Comparison of ENCODE assay signal across 8 cellular contexts in the genomic region with DNA sequence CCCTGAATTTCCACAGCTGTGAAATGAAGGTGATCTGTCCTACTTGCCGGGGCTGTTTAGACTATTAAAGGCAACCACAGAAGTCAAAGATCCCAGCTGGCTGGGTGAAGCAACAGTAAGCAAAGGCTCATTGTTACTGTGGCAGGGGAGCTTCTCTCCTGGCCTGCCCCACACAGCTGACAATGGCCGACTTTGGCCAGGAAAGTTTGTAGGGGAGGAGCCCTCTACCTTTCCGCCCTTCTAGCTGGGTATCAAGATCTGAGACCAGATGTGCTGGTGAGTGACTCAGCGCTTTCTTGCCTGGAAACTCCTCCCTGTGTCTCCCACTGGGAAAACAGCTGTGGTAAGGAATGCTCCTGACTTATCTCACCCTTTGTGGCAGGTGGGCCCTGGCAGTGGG. TPM values are rescaled to one million over a fixed set of nuclear protein-coding genes. Genes with fewer than 3 reads are reported as not detected.
DNase-seq lines count a peak whose midpoint lies in the region; ATAC-seq, FAIRE-seq and TF ChIP-seq lines count a peak whose summit lies in the region.

No MANE protein-coding gene starts in this region.

- no peaks in the 10 kb centered on the region for H3K27me3 ChIP-seq in H1 (replicated peaks in 1 of 4; ENCODE audit: control insufficient read depth in 3 of 4, extremely low read depth in 1 of 4, insufficient read depth in 3 of 4, low read length in 3 of 4)

- H4K5ac ChIP-seq in H1 (ENCODE audit: insufficient read length, low read depth, low read length) = no peak overlapping the region

- H3K23me2 ChIP-seq in H1 (ENCODE audit: low read depth, low read length) = no peaks in the 10 kb centered on the region

- H3K4ac ChIP-seq in H1 (replicated peaks; ENCODE audit: insufficient read length, low read depth, low read length) = no peak overlapping the region

- no peaks in the 10 kb centered on the region for H3K79me2 ChIP-seq in H1 (ENCODE audit: control insufficient read depth in 1 of 2, insufficient read depth in 2 of 2, low read length in 2 of 2)

- peak overlapping the region; percentile 12; the same call in 1 of the 2 replicates for H3K27ac ChIP-seq in H1 (ENCODE audit: low read depth, low read length)

- H2BK5ac ChIP-seq in H1 (ENCODE audit: low read depth, low read length) = no peak overlapping the region

- no peaks in the 10 kb centered on the region for H3K9me3 ChIP-seq in H1 (ENCODE audit: insufficient read depth in 2 of 2, low read depth in 1 of 2, low read length in 1 of 2)

- CTCF ChIA-PET in H1 (lab: Charles Lee; ENCODE audit: partially characterized antibody) = interaction anchor here (0.9 to 1.2 kb wide), 5 partner anchors 12 to 308 kb away, joined by 3 to 5 read pairs (median 3); no protein-coding TSS in a partner anchor
- CTCF ChIA-PET in activated CD8-positive, alpha-beta T cell treated with anti-CD3 and anti-CD28 coated beads for 36 hours (lab: Charles Lee) = interaction anchor here (1.3 kb wide), 1 partner anchor 535 kb away, joined by 3 read pairs; no protein-coding TSS in a partner anchor

- peak overlapping the region; percentile 67; the same call in 1 of the 2 replicates for H2BK20ac ChIP-seq in H1 (ENCODE audit: low read length)

- H3K9ac ChIP-seq in H1 (replicated peaks in 1 of 4; ENCODE audit: extremely low read depth in 1 of 4, low read depth in 3 of 4, low read length in 3 of 4) = no peak overlapping the region

- no peak overlapping the region for H3K14ac ChIP-seq in H1 (ENCODE audit: insufficient read length)

- H3K4me2 ChIP-seq in H1 (ENCODE audit: insufficient read depth in 1 of 2, low read depth in 2 of 2, low read length in 2 of 2) = no peak overlapping the region

- H4K8ac ChIP-seq in H1 (ENCODE audit: extremely low read depth, insufficient read depth, low read length) = no peak overlapping the region

- H3K56ac ChIP-seq in H1 (replicated peaks; ENCODE audit: insufficient read length, low read depth, low read length) = no peak overlapping the region

- intact Hi-C loops in activated CD8-positive, alpha-beta T cell treated with anti-CD3 and anti-CD28 coated beads for 36 hours (cut with micrococcal nuclease) = no loop called here

- TF ChIP-seq RAD21 in H1 (IDR thresholded peaks at IDR 0.05 in 1 of 2, conservative IDR thresholded peaks at IDR 0.05 in 1 of 2; ENCODE audit: low read depth in 2 of 2, low read length in 2 of 2) = no peak

- H3K18ac ChIP-seq in H1 (ENCODE audit: extremely low read depth, low read length) = peak overlapping the region; percentile 3; the same call in 1 of the 2 replicates

- TF ChIP-seq EP300 in H1 (IDR thresholded peaks at IDR 0.05; ENCODE audit: borderline replicate concordance in 1 of 2, low read depth in 2 of 2, low read length in 2 of 2) = peak in 1 of 2 experiments; percentile 1; a peak in 1 of 3 replicates

- peak overlapping the region; percentile 91 for H3K27ac Mint-ChIP-seq in progenitor cell of endocrine pancreas
- no peak overlapping the region for H3K27ac Mint-ChIP-seq in activated CD8-positive, alpha-beta T cell treated with anti-CD3 and anti-CD28 coated beads for 36 hours

- H2AK5ac ChIP-seq in H1 (ENCODE audit: low read depth, low read length) = no peak overlapping the region

- H3K27me3 Mint-ChIP-seq in progenitor cell of endocrine pancreas = no peaks in the 10 kb centered on the region
- H3K27me3 Mint-ChIP-seq in activated CD8-positive, alpha-beta T cell treated with anti-CD3 and anti-CD28 coated beads for 36 hours = no peaks in the 10 kb centered on the region

- peak; percentile 65 for DNase-seq in NCI-H2171 treated with DMSO at 0.1 percent for 48 hours (lab: John Stamatoyannopoulos, UW)
- peak in 1 of 2 experiments; percentile 52 for DNase-seq in H1 (ENCODE audit: low read depth in 1 of 2, low spot score in 2 of 2)
- DNase-seq in progenitor cell of endocrine pancreas (ENCODE audit: low spot score, unreplicated experiment) = no peak
- DNase-seq in activated CD8-positive, alpha-beta T cell treated with anti-CD3 and anti-CD28 coated beads for 36 hours = no peak
- DNase-seq in NK-92 treated with Interleukin-12 subunit alpha and Interleukin-12 subunit beta, amount 100 ng/mL, for 24 hours (lab: John Stamatoyannopoulos, UW) = no peak
- DNase-seq in hepatic stellate cell (ENCODE audit: low spot score) = no peak

- peaks cover 15% of the 10 kb centered on the region for H3K4me1 Mint-ChIP-seq in progenitor cell of endocrine pancreas (ENCODE audit: low read depth)
- no peaks in the 10 kb centered on the region for H3K4me1 Mint-ChIP-seq in activated CD8-positive, alpha-beta T cell treated with anti-CD3 and anti-CD28 coated beads for 36 hours (ENCODE audit: low read depth)

- no peak overlapping the region for H3K4me3 Mint-ChIP-seq in progenitor cell of endocrine pancreas (ENCODE audit: low read depth)
- H3K4me3 Mint-ChIP-seq in activated CD8-positive, alpha-beta T cell treated with anti-CD3 and anti-CD28 coated beads for 36 hours = no peak overlapping the region

- POLR2A ChIA-PET in H1 (lab: Charles Lee; ENCODE audit: partially characterized antibody) = no interaction called here
- POLR2A ChIA-PET in activated CD8-positive, alpha-beta T cell treated with anti-CD3 and anti-CD28 coated beads for 36 hours (lab: Charles Lee) = interaction anchor here (0.7 kb wide), 1 partner anchor 16 kb away, joined by 3 read pairs; no protein-coding TSS in a partner anchor

- no peaks in the 10 kb centered on the region for H4K20me1 ChIP-seq in H1 (replicated peaks in 1 of 2; ENCODE audit: control insufficient read depth in 1 of 2, insufficient read depth in 2 of 2, low read length in 2 of 2)

- peak in 1 of 2 experiments; percentile 20; a peak in 1 of 3 replicates for TF ChIP-seq POLR2A in H1 (IDR thresholded peaks at IDR 0.05; ENCODE audit: control extremely low read depth in 1 of 2, low read depth in 2 of 2, low read length in 2 of 2)

- 68% methylated on average over 3 of the region's 4 CpGs; no CpG with 5 or more reads in 1 of the 2 experiments for WGBS in H1 (ENCODE audit: extremely low coverage in 1 of 2, insufficient coverage in 1 of 2, insufficient read length in 1 of 2, insufficient replicate concordance in 2 of 2, low coverage in 1 of 2, low lambda C conversion rate in 2 of 2, missing lambda C conversion rate in 1 of 2), 2 experiments

- peaks cover 0 to 6% (median 5%) of the 10 kb centered on the region in 4 experiments; a peak in 2 of 7 replicates for H3K4me1 ChIP-seq in H1 (replicated peaks in 1 of 4; ENCODE audit: control insufficient read depth in 3 of 4, insufficient read depth in 4 of 4, low read length in 3 of 4)

- H3K36me3 ChIP-seq in H1 (ENCODE audit: control insufficient read depth in 2 of 4, insufficient read depth in 4 of 4, low read length in 3 of 4) = no peaks in the 10 kb centered on the region

- H2BK15ac ChIP-seq in H1 (ENCODE audit: low read length) = no peak overlapping the region

- peaks cover 26% of the 10 kb centered on the region for H3K36me3 Mint-ChIP-seq in progenitor cell of endocrine pancreas (ENCODE audit: insufficient read depth)
- no peaks in the 10 kb centered on the region for H3K36me3 Mint-ChIP-seq in activated CD8-positive, alpha-beta T cell treated with anti-CD3 and anti-CD28 coated beads for 36 hours (ENCODE audit: low read depth)

- peaks cover 7% of the 10 kb centered on the region for H3K9me3 Mint-ChIP-seq in progenitor cell of endocrine pancreas (ENCODE audit: low read depth)
- H3K9me3 Mint-ChIP-seq in activated CD8-positive, alpha-beta T cell treated with anti-CD3 and anti-CD28 coated beads for 36 hours = no peaks in the 10 kb centered on the region

- no peak overlapping the region for H3K4me3 ChIP-seq in H1 (ENCODE audit: extremely low read depth in 1 of 4, insufficient read depth in 2 of 4, low read depth in 3 of 4, low read length in 4 of 4)

- peak overlapping the region; percentile 25 for H2AFZ ChIP-seq in H1 (ENCODE audit: low read length)

- FAIRE-seq in H1 (lab: Jason Lieb, UNC) = peak; percentile 24

- H3K23ac ChIP-seq in H1 (ENCODE audit: insufficient read length) = no peak overlapping the region

- ATAC-seq in GM18873 (IDR thresholded peaks at IDR 0.05; ENCODE audit: low FRiP score, unreplicated experiment) (peak; percentile 30), GM21367 (IDR thresholded peaks at IDR 0.05; ENCODE audit: unreplicated experiment) (no peak)
- no peak for ATAC-seq in activated CD8-positive, alpha-beta T cell treated with anti-CD3 and anti-CD28 coated beads for 36 hours

- H2BK120ac ChIP-seq in H1 (replicated peaks; ENCODE audit: low read depth, low read length) = no peak overlapping the region

- peak overlapping the region; percentile 11 for H2BK12ac ChIP-seq in H1 (ENCODE audit: low read depth, low read length)

- H4K91ac ChIP-seq in H1 (replicated peaks; ENCODE audit: insufficient read length, low read length) = no peak overlapping the region

- TF ChIP-seq CTCF in H1 (IDR thresholded peaks at IDR 0.05; ENCODE audit: control extremely low read depth in 1 of 3, insufficient read depth in 1 of 3, low read depth in 1 of 3, low read length in 3 of 3) (no peak), progenitor cell of endocrine pancreas (IDR thresholded peaks at IDR 0.05; ENCODE audit: unreplicated experiment) (no peak)
- no peak for TF ChIP-seq CTCF in activated CD8-positive, alpha-beta T cell treated with anti-CD3 and anti-CD28 coated beads for 36 hours (IDR thresholded peaks at IDR 0.05)

- H3K79me1 ChIP-seq in H1 (ENCODE audit: low read depth, low read length) = no peaks in the 10 kb centered on the region

TF ChIP-seq in H1, 55 proteins besides CTCF, POLR2A, EP300 and RAD21 (continues in another document):
- TF ChIP-seq KDM4A (IDR thresholded peaks at IDR 0.05; ENCODE audit: low read depth, low read length, severe bottlenecking) = no peak
- TF ChIP-seq CBX8 (IDR thresholded peaks at IDR 0.05; ENCODE audit: borderline replicate concordance, low read depth, low read length) = no peak
- TF ChIP-seq SIN3A (conservative IDR thresholded peaks at IDR 0.05 in 1 of 2, IDR thresholded peaks at IDR 0.05 in 1 of 2; ENCODE audit: low read depth in 1 of 2, low read length in 2 of 2) = 0 out of 4 replicates have a peak, but pooled peaks of 1 of the 2 experiments have one; percentile 48
- TF ChIP-seq TAF1 (IDR thresholded peaks at IDR 0.05; ENCODE audit: low read depth, low read length) = 0 out of 2 replicates have a peak, but pooled peaks have one; percentile 29
- TF ChIP-seq BACH1 (IDR thresholded peaks at IDR 0.05; ENCODE audit: low read length) = peak; percentile 96

RNA-seq across cellular contexts. Expression of a gene that starts 21.1 kb away (rescaled TPM):
- 0.28 and 0.44 TPM in 2 replicates for total RNA-seq in H1 (2021; fragmentation: NEBNext Ultra II Directional; extraction: Animal tissue kit (Norgen Biotek cat#: 25700))
- 0.02 and 0.03 TPM in 2 replicates for polyA plus RNA-seq in H1 (2011; rRNA removed)
- polyA plus RNA-seq in H1 (2011; cell fraction: cytosol; rRNA removed) = 0.03 TPM
- polyA plus RNA-seq in H1 (2011; cell fraction: nucleus; rRNA removed) = 0.06 TPM
- polyA plus RNA-seq in H1 (2012, experiment 1 of 2) = 0.06 to 0.09 TPM (median 0.08 TPM) in 3 of 4 replicates, not detected in the other
- polyA plus RNA-seq in H1 (2012, experiment 2 of 2) = not detected
- 0.55 TPM for polyA plus RNA-seq in H1 (2013, experiment 1 of 2)
- polyA plus RNA-seq in H1 (2013, experiment 2 of 2) = 0.55 TPM
- polyA minus RNA-seq in H1 (2011; rRNA and poly(A)+ RNA removed) = 0.13 and 0.20 TPM in 2 replicates
- polyA minus RNA-seq in H1 (2011; cell fraction: cytosol; rRNA and poly(A)+ RNA removed) = not detected
- polyA minus RNA-seq in H1 (2011; cell fraction: nucleus; rRNA and poly(A)+ RNA removed) = 1.4 TPM
- total RNA-seq in progenitor cell of endocrine pancreas = 10.1 and 10.6 TPM in 2 replicates
- not detected for total RNA-seq in activated CD8-positive, alpha-beta T cell treated with anti-CD3 and anti-CD28 coated beads for 36 hours
